1 cellular context compared by ENCODE assay signal in the genomic region with DNA sequence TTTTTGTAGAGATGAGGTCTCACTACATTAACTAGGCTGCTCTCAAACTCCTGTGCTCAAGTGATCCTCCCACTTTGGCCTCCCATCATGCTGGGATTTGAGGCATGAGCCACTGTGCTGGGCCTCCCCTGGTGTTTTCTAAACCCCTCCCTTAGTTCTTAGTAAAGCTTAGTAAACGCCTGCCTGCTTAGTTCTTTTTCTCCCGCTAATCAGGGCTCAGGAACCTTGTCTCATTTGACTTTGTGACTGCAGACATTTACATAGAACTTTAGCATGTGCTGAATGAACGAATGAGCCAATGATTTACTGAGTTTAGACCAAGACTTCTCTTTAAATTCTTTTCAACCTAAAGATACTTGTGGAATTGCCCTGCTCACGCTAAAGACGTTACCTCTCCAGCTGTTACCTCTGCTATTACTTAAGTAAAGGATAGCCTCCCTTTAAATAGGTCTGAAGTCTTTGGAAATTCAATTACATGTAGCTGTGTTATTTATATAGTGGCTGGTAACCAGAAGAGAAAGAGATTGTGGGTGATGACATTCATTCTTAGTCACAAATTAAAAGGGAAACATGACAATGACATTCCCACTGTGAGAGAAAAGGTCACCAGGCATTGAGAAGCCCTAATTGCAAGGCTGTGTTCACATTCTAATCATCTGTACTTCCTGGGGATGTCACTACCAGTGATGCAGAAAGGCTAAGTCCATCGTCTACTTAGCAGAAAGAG.
TF ChIP-seq lines count a peak whose summit lies in the region.

No MANE protein-coding gene starts in this region.

TF ChIP-seq in GM23338, 12 proteins besides CTCF, POLR2A, EP300 and RAD21 (continued from another document):
- TF ChIP-seq ZNF462 (CRISPR knock-in tag; IDR thresholded peaks at IDR 0.05) (no peak), JUNB (IDR thresholded peaks at IDR 0.05; ENCODE audit: unreplicated experiment) (no peak), ZNF114 (CRISPR knock-in tag; IDR thresholded peaks at IDR 0.05) (no peak)
TF ChIP-seq in GM23338: peak in this region for 0.
